ENCODE assay signal across 8 cellular contexts in genomic region chr14:49767473-49768300, GRCh38. TPM values are rescaled to one million over a fixed set of nuclear protein-coding genes. Genes with fewer than 3 reads are reported as not detected.
DNase-seq lines count a peak whose midpoint lies in the region; ATAC-seq and TF ChIP-seq lines count a peak whose summit lies in the region.

A gene with protein sequence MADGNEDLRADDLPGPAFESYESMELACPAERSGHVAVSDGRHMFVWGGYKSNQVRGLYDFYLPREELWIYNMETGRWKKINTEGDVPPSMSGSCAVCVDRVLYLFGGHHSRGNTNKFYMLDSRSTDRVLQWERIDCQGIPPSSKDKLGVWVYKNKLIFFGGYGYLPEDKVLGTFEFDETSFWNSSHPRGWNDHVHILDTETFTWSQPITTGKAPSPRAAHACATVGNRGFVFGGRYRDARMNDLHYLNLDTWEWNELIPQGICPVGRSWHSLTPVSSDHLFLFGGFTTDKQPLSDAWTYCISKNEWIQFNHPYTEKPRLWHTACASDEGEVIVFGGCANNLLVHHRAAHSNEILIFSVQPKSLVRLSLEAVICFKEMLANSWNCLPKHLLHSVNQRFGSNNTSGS (plus strand): TSS chr14:49768153. CDS start chr14:49768469, 316 bp downstream.

- H3K27me3 ChIP-seq in right cardiac atrium (ENCODE audit: control insufficient read depth, insufficient read depth) (no peaks in the 10 kb centered on the region), rectal smooth muscle tissue (ENCODE audit: control insufficient read depth, insufficient read depth, low read length) (no peaks in the 10 kb centered on the region), vagina (no peaks in the 10 kb centered on the region)

- DNase-seq in NCI-H1694 (lab: John Stamatoyannopoulos, UW): peak; percentile 63
- peak; percentile 75 to 97 (median 83) for DNase-seq in T-helper 2 cell
- DNase-seq in right cardiac atrium: peak; percentile 91 to 97 (median 96)
- DNase-seq in vagina (ENCODE audit: extremely low spot score in 2 of 2): peak in 1 of 2 donors; percentile 88

- no peak for TF ChIP-seq CTCF in vagina (IDR thresholded peaks at IDR 0.05)

- H3K9ac ChIP-seq in rectal smooth muscle tissue (ENCODE audit: low read length): peak within 1 kb of the TSS; percentile 87

- H3K36me3 ChIP-seq in rectal smooth muscle tissue (ENCODE audit: control insufficient read depth, insufficient read depth, low read length) (no peaks in the 10 kb centered on the region), vagina (peaks cover 0 to 4% of the 10 kb centered on the region in 2 donors)

- intact Hi-C loops in right cardiac atrium (cut with DNase I): loop anchor here in 2 of 4 donors (10.0 kb wide), 1 partner anchor 133 kb away; the partner anchor contains the start of gene DNAAF2 (in 2 of the 2)
- intact Hi-C loops in vagina (cut with DNase I): loop anchor here (5.0 kb wide), 1 partner anchor 135 kb away; no protein-coding TSS in a partner anchor

- no peaks in the 10 kb centered on the region for H3K9me3 ChIP-seq in right cardiac atrium (ENCODE audit: control insufficient read depth, low read length)
- no peaks in the 10 kb centered on the region for H3K9me3 ChIP-seq in vagina

- peak; percentile 90 for ATAC-seq in GM18502 (IDR thresholded peaks at IDR 0.05; ENCODE audit: poor library complexity, unreplicated experiment)
- peak; percentile 78 for ATAC-seq in HG02938 (IDR thresholded peaks at IDR 0.05; ENCODE audit: unreplicated experiment)
- ATAC-seq in right cardiac atrium: peak; percentile 93 to 97

- peak in 1 of 2 donors; percentile 90 for TF ChIP-seq POLR2A in vagina (IDR thresholded peaks at IDR 0.05)

- peak within 1 kb of the TSS; percentile 90 for H3K4me3 ChIP-seq in right cardiac atrium (ENCODE audit: low read length)
- peak within 1 kb of the TSS; percentile 90 for H3K4me3 ChIP-seq in rectal smooth muscle tissue (ENCODE audit: low read length)
- H3K4me3 ChIP-seq in vagina: peak within 1 kb of the TSS; percentile 88 to 99

- under 1% methylated on average over 93 of the region's 93 CpGs for WGBS in right cardiac atrium

- H3K27ac ChIP-seq in angular gyrus (ENCODE audit: low read depth, low read length) (peak within 1 kb of the TSS; percentile 99), right cardiac atrium (ENCODE audit: low read length) (peak within 1 kb of the TSS; percentile 94), rectal smooth muscle tissue (ENCODE audit: low read depth, low read length) (peak within 1 kb of the TSS; percentile 93), vagina (peak within 1 kb of the TSS; percentile 98)

- H3K4me1 ChIP-seq in right cardiac atrium (ENCODE audit: control insufficient read depth, insufficient read depth, low read length) (peaks cover 4% of the 10 kb centered on the region), rectal smooth muscle tissue (ENCODE audit: control insufficient read depth, insufficient read depth, low read length) (peaks cover 14% of the 10 kb centered on the region), vagina (peaks cover 39% of the 10 kb centered on the region)

RNA-seq across cellular contexts. Expression of the gene that starts here (rescaled TPM):
- total RNA-seq in right cardiac atrium: 10 to 100 TPM; 71.5 to 91.9 (median 74.1) TPM
- 77.3 TPM for polyA plus RNA-seq in right cardiac atrium
- total RNA-seq in vagina: 77.8 TPM
